13 cellular contexts compared by ENCODE assay signal in genomic region chr4:184818216-184818564, GRCh38. TPM values are rescaled to one million over a fixed set of nuclear protein-coding genes. Genes with fewer than 3 reads are reported as not detected.
DNase-seq lines count a peak whose midpoint lies in the region; ATAC-seq and TF ChIP-seq lines count a peak whose summit lies in the region.
"Had no signal": no experiment of that assay in that cellular context is flagged by ENCODE, and none has a peak within 500 bp of the region (broad histone marks: within the 10 kb centered on the region; RNA-seq: fewer than 3 reads in every experiment).

No MANE protein-coding gene starts in this region.

- H3K9ac ChIP-seq in adipocyte (ENCODE audit: low read length), result peak overlapping the region; percentile 21
- H3K9ac ChIP-seq: SK-N-SH had no signal

- H3K27me3 ChIP-seq in adipocyte (replicated peaks; ENCODE audit: control insufficient read depth, insufficient read depth, low read length) (no peaks in the 10 kb centered on the region), Caco-2 (replicated peaks; ENCODE audit: control insufficient read depth, insufficient read depth, low read length) (no peaks in the 10 kb centered on the region)
- H3K27me3 ChIP-seq: upper lobe of left lung had no signal

- H3K9me3 ChIP-seq in adipocyte (ENCODE audit: control insufficient read depth, low read length) (no peaks in the 10 kb centered on the region), Caco-2 (no peaks in the 10 kb centered on the region)
- H3K9me3 ChIP-seq: SK-N-SH, upper lobe of left lung had no signal

- ATAC-seq in GM18511 (IDR thresholded peaks at IDR 0.05; ENCODE audit: unreplicated experiment) (peak; percentile 41), GM19395 (IDR thresholded peaks at IDR 0.05; ENCODE audit: unreplicated experiment) (peak; percentile 55), HG02981 (IDR thresholded peaks at IDR 0.05; ENCODE audit: unreplicated experiment) (peak; percentile 24)
- ATAC-seq: activated CD8-positive, alpha-beta memory T cell treated with anti-CD3 and anti-CD28 coated beads, Interleukin-2, amount 10 ng/mL, durations not matched to agents 7 days and 5 days had no signal

- POLR2A ChIA-PET in Caco-2 (lab: Charles Lee), result no interaction called here

- TF ChIP-seq CTCF in Caco-2 (IDR thresholded peaks at IDR 0.05; ENCODE audit: insufficient read depth in 1 of 2, low read depth in 1 of 2, low read length in 1 of 2, severe bottlenecking in 1 of 2, unreplicated experiment in 1 of 2), result no peak

- peaks cover 28% of the 10 kb centered on the region for H3K4me1 Mint-ChIP-seq in Caco-2 (ENCODE audit: low read depth, unreplicated experiment)

- peaks cover 8% of the 10 kb centered on the region for H3K36me3 Mint-ChIP-seq in Caco-2 (ENCODE audit: insufficient read depth, unreplicated experiment)
- H3K36me3 Mint-ChIP-seq: activated CD8-positive, alpha-beta memory T cell treated with anti-CD3 and anti-CD28 coated beads, Interleukin-2, amount 10 ng/mL, durations not matched to agents 7 days and 5 days had no signal

- CTCF ChIA-PET in Caco-2 (lab: Charles Lee), result interaction anchor here (0.6 kb wide), 1 partner anchor 14 kb away, joined by 4 read pairs; no protein-coding TSS in a partner anchor

- no peaks in the 10 kb centered on the region for H3K9me3 Mint-ChIP-seq in Caco-2 (ENCODE audit: unreplicated experiment)
- H3K9me3 Mint-ChIP-seq: central memory CD8-positive, alpha-beta T cell had no signal

- DNase-seq in adipocyte (ENCODE audit: low read depth), result no peak
- DNase-seq in AG20443 (ENCODE audit: low spot score), result no peak
- no peak for DNase-seq in stimulated activated CD4-positive, alpha-beta T cell treated with anti-CD3 and anti-CD28 coated beads, Interleukin-4, amount 100 ng/mL, for 4 hours
- DNase-seq in central memory CD4-positive, alpha-beta T cell, result no peak
- DNase-seq in Caco-2, result no peak
- DNase-seq: activated CD8-positive, alpha-beta memory T cell treated with anti-CD3 and anti-CD28 coated beads, Interleukin-2, amount 10 ng/mL, durations not matched to agents 7 days and 5 days; foreskin fibroblast; SK-N-SH had no signal

- H3K27me3 Mint-ChIP-seq in Caco-2 (ENCODE audit: insufficient read depth, unreplicated experiment), result no peaks in the 10 kb centered on the region
- H3K27me3 Mint-ChIP-seq: activated CD8-positive, alpha-beta memory T cell treated with anti-CD3 and anti-CD28 coated beads, Interleukin-2, amount 10 ng/mL, durations not matched to agents 7 days and 5 days; central memory CD8-positive, alpha-beta T cell had no signal

- intact Hi-C loops in Caco-2 (cut with micrococcal nuclease; ENCODE audit: unreplicated experiment), result no loop called here

- BruUV-seq in Caco-2 (replicated peaks; lab: Mats Ljungman, UMichigan), result no TSS peak

- peaks cover 37% of the 10 kb centered on the region for H3K36me3 ChIP-seq in adipocyte (ENCODE audit: control insufficient read depth, insufficient read depth, low read length, severe bottlenecking)
- H3K36me3 ChIP-seq in Caco-2 (ENCODE audit: control insufficient read depth, insufficient read depth, low read length), result no peaks in the 10 kb centered on the region
- H3K36me3 ChIP-seq: upper lobe of left lung had no signal

- H3K4me3 ChIP-seq in adipocyte (ENCODE audit: low read length) (peak overlapping the region; percentile 48), Caco-2 (ENCODE audit: low read depth, low read length) (no peak overlapping the region)
- H3K4me3 ChIP-seq: upper lobe of left lung had no signal

- no peak overlapping the region for H3K4me3 Mint-ChIP-seq in Caco-2 (ENCODE audit: unreplicated experiment)
- H3K4me3 Mint-ChIP-seq: activated CD8-positive, alpha-beta memory T cell treated with anti-CD3 and anti-CD28 coated beads, Interleukin-2, amount 10 ng/mL, durations not matched to agents 7 days and 5 days; central memory CD8-positive, alpha-beta T cell had no signal

- H3K4me1 ChIP-seq in adipocyte (ENCODE audit: control insufficient read depth, insufficient read depth, low read length) (peaks cover 57% of the 10 kb centered on the region), Caco-2 (peaks cover 57% of the 10 kb centered on the region)

- H3K27ac Mint-ChIP-seq in Caco-2 (ENCODE audit: unreplicated experiment), result no peak overlapping the region
- H3K27ac Mint-ChIP-seq: activated CD8-positive, alpha-beta memory T cell treated with anti-CD3 and anti-CD28 coated beads, Interleukin-2, amount 10 ng/mL, durations not matched to agents 7 days and 5 days had no signal

RNA-seq across cellular contexts. Expression of gene ACSL1, which starts 7.6 kb away (rescaled TPM):
- 76.3 and 100 TPM in 2 replicates for total RNA-seq in Caco-2 (2022)
